ENCODE assay signal across 7 cellular contexts in the genomic region with DNA sequence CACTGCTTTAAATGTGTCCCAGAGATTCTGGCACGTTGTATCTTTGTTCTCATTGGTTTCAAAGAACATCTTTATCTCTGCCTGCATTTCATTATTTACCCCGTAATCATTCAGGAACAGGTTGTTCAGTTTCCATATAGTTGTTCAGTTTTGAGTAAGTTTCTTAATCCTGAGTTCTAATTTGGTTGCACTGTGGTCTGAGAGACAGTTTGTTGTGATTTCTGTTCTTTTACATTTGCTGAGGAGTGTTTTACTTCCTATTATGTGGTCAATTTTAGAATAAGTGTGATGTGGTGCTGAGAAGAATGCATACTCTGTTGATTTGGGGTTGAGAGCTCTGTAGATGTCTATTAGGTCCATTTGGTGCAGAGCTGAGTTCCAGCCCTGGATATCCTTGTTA.
DNase-seq lines count a peak whose midpoint lies in the region; ATAC-seq lines count a peak whose summit lies in the region.
"Not testable (repeated sequence)": the region's sequence is repeated elsewhere in the genome, so short reads cannot be mapped to it uniquely, and the experiment has no call there.

No MANE protein-coding gene starts in this region.

- H3K9me3 Mint-ChIP-seq in CD4-positive, alpha-beta memory T cell; activated CD4-positive, alpha-beta memory T cell treated with anti-CD3 and anti-CD28 coated beads, Interleukin-2, amount 10 ng/mL, durations not matched to agents 7 days and 5 days; activated naive CD8-positive, alpha-beta T cell treated with anti-CD3 and anti-CD28 coated beads for 36 hours; central memory CD8-positive, alpha-beta T cell; memory B cell; natural killer cell treated with Interleukin-12 subunit alpha and Interleukin-12 subunit beta and Interleukin-15 and Interleukin-18, amount 100 ng/mL, for 72 hours: not testable (repeated sequence)

- H3K4me1 Mint-ChIP-seq in CD4-positive, alpha-beta memory T cell: peaks cover 11 to 26% (median 18%) of the 10 kb centered on the region in 4 donors
- H3K4me1 Mint-ChIP-seq in activated CD4-positive, alpha-beta memory T cell treated with anti-CD3 and anti-CD28 coated beads, Interleukin-2, amount 10 ng/mL, durations not matched to agents 7 days and 5 days: peaks cover 28% of the 10 kb centered on the region
- not testable (repeated sequence) for H3K4me1 Mint-ChIP-seq in activated naive CD8-positive, alpha-beta T cell treated with anti-CD3 and anti-CD28 coated beads for 36 hours
- H3K4me1 Mint-ChIP-seq in central memory CD8-positive, alpha-beta T cell: peaks cover 33% of the 10 kb centered on the region
- H3K4me1 Mint-ChIP-seq in memory B cell: peaks cover 33% of the 10 kb centered on the region
- peaks cover 29 to 33% of the 10 kb centered on the region in 2 donors for H3K4me1 Mint-ChIP-seq in natural killer cell treated with Interleukin-12 subunit alpha and Interleukin-12 subunit beta and Interleukin-15 and Interleukin-18, amount 100 ng/mL, for 72 hours (ENCODE audit: low read depth in 2 of 2)

- not testable (repeated sequence) for H3K4me1 ChIP-seq in CD4-positive, alpha-beta memory T cell (ENCODE audit: insufficient read depth, low read length)

- peak overlapping the region in 6 of 7 donors; percentile 9 to 24 (median 16) for H3K27ac Mint-ChIP-seq in CD4-positive, alpha-beta memory T cell
- H3K27ac Mint-ChIP-seq in activated CD4-positive, alpha-beta memory T cell treated with anti-CD3 and anti-CD28 coated beads, Interleukin-2, amount 10 ng/mL, durations not matched to agents 7 days and 5 days: peak overlapping the region; percentile 58
- peak overlapping the region; percentile 10 for H3K27ac Mint-ChIP-seq in activated naive CD8-positive, alpha-beta T cell treated with anti-CD3 and anti-CD28 coated beads for 36 hours
- peak overlapping the region; percentile 2 for H3K27ac Mint-ChIP-seq in central memory CD8-positive, alpha-beta T cell (ENCODE audit: low read depth)
- H3K27ac Mint-ChIP-seq in memory B cell: peak overlapping the region; percentile 85
- H3K27ac Mint-ChIP-seq in natural killer cell treated with Interleukin-12 subunit alpha and Interleukin-12 subunit beta and Interleukin-15 and Interleukin-18, amount 100 ng/mL, for 72 hours: peak overlapping the region; percentile 55 to 62

- not testable (repeated sequence) for DNase-seq in CD4-positive, alpha-beta memory T cell; activated CD4-positive, alpha-beta memory T cell treated with anti-CD3 and anti-CD28 coated beads, Interleukin-2, amount 10 ng/mL, durations not matched to agents 7 days and 5 days; activated naive CD8-positive, alpha-beta T cell treated with anti-CD3 and anti-CD28 coated beads for 36 hours; central memory CD8-positive, alpha-beta T cell (ENCODE audit: low spot score in 2 of 2); memory B cell (ENCODE audit: low spot score in 2 of 2); natural killer cell treated with Interleukin-12 subunit alpha and Interleukin-12 subunit beta and Interleukin-15 and Interleukin-18, amount 100 ng/mL, for 72 hours (ENCODE audit: low spot score)
- peak; percentile 12 for DNase-seq in MV-4-11 (lab: John Stamatoyannopoulos, UW)

- H3K36me3 Mint-ChIP-seq in CD4-positive, alpha-beta memory T cell; activated naive CD8-positive, alpha-beta T cell treated with anti-CD3 and anti-CD28 coated beads for 36 hours; central memory CD8-positive, alpha-beta T cell (ENCODE audit: insufficient read depth): not testable (repeated sequence)
- H3K36me3 Mint-ChIP-seq in activated CD4-positive, alpha-beta memory T cell treated with anti-CD3 and anti-CD28 coated beads, Interleukin-2, amount 10 ng/mL, durations not matched to agents 7 days and 5 days (ENCODE audit: low read depth): peaks cover 10% of the 10 kb centered on the region
- H3K36me3 Mint-ChIP-seq in memory B cell: peaks cover 14% of the 10 kb centered on the region
- H3K36me3 Mint-ChIP-seq in natural killer cell treated with Interleukin-12 subunit alpha and Interleukin-12 subunit beta and Interleukin-15 and Interleukin-18, amount 100 ng/mL, for 72 hours: peaks cover 12% of the 10 kb centered on the region

- intact Hi-C loops in CD4-positive, alpha-beta memory T cell (cut with micrococcal nuclease): not testable (repeated sequence)

- H3K27ac ChIP-seq in CD4-positive, alpha-beta memory T cell (ENCODE audit: low read depth, low read length): not testable (repeated sequence)

- H3K36me3 ChIP-seq in CD4-positive, alpha-beta memory T cell (ENCODE audit: insufficient read depth, low read length): not testable (repeated sequence)

- not testable (repeated sequence) for H3K27me3 ChIP-seq in CD4-positive, alpha-beta memory T cell (ENCODE audit: insufficient read depth, low read length)

- not testable (repeated sequence) for ATAC-seq in central memory CD8-positive, alpha-beta T cell (replicated peaks; ENCODE audit: extremely low read depth, poor library complexity, severe bottlenecking); memory B cell (ENCODE audit: low read depth); natural killer cell treated with Interleukin-12 subunit alpha and Interleukin-12 subunit beta and Interleukin-15 and Interleukin-18, amount 100 ng/mL, for 72 hours

- CTCF ChIA-PET in CD4-positive, alpha-beta memory T cell (lab: Charles Lee; ENCODE audit: partially characterized antibody): not testable (repeated sequence)
- CTCF ChIA-PET in activated CD4-positive, alpha-beta memory T cell treated with anti-CD3 and anti-CD28 coated beads, Interleukin-2, amount 10 ng/mL, durations not matched to agents 7 days and 5 days (lab: Charles Lee): interaction anchor here (0.8 kb wide), 1 partner anchor 94 kb away, joined by 3 read pairs; no protein-coding TSS in a partner anchor

- H3K4me3 Mint-ChIP-seq in CD4-positive, alpha-beta memory T cell: peak overlapping the region in 5 of 8 donors; percentile 0 to 30 (median 4)
- H3K4me3 Mint-ChIP-seq in activated CD4-positive, alpha-beta memory T cell treated with anti-CD3 and anti-CD28 coated beads, Interleukin-2, amount 10 ng/mL, durations not matched to agents 7 days and 5 days; activated naive CD8-positive, alpha-beta T cell treated with anti-CD3 and anti-CD28 coated beads for 36 hours: not testable (repeated sequence)
- peak overlapping the region; percentile 55 for H3K4me3 Mint-ChIP-seq in central memory CD8-positive, alpha-beta T cell
- H3K4me3 Mint-ChIP-seq in memory B cell: peak overlapping the region; percentile 39
- H3K4me3 Mint-ChIP-seq in natural killer cell treated with Interleukin-12 subunit alpha and Interleukin-12 subunit beta and Interleukin-15 and Interleukin-18, amount 100 ng/mL, for 72 hours: peak overlapping the region; percentile 87

- H3K27me3 Mint-ChIP-seq in CD4-positive, alpha-beta memory T cell; activated CD4-positive, alpha-beta memory T cell treated with anti-CD3 and anti-CD28 coated beads, Interleukin-2, amount 10 ng/mL, durations not matched to agents 7 days and 5 days; activated naive CD8-positive, alpha-beta T cell treated with anti-CD3 and anti-CD28 coated beads for 36 hours; central memory CD8-positive, alpha-beta T cell; memory B cell; natural killer cell treated with Interleukin-12 subunit alpha and Interleukin-12 subunit beta and Interleukin-15 and Interleukin-18, amount 100 ng/mL, for 72 hours: not testable (repeated sequence)

- H3K4me3 ChIP-seq in CD4-positive, alpha-beta memory T cell (ENCODE audit: low read length in 2 of 2): not testable (repeated sequence)

- H3K9me3 ChIP-seq in CD4-positive, alpha-beta memory T cell (ENCODE audit: control insufficient read depth in 1 of 2, low read length in 2 of 2): not testable (repeated sequence)

- POLR2A ChIA-PET in CD4-positive, alpha-beta memory T cell (lab: Charles Lee; ENCODE audit: partially characterized antibody); activated CD4-positive, alpha-beta memory T cell treated with anti-CD3 and anti-CD28 coated beads, Interleukin-2, amount 10 ng/mL, durations not matched to agents 7 days and 5 days (lab: Charles Lee): not testable (repeated sequence)

Comparison
In these comparisons a context has a peak if more than half of its experiments do, and no peak if none do; other contexts are left out.
1. H3K27ac Mint-ChIP-seq: peak in every context shown above with its lines; median percentile 85 in memory B cell; 58 in natural killer cell treated with Interleukin-12 subunit alpha and Interleukin-12 subunit beta and Interleukin-15 and Interleukin-18, amount 100 ng/mL, for 72 hours; 58 in activated CD4-positive, alpha-beta memory T cell treated with anti-CD3 and anti-CD28 coated beads, Interleukin-2, amount 10 ng/mL, durations not matched to agents 7 days and 5 days; 16 in CD4-positive, alpha-beta memory T cell; 10 in activated naive CD8-positive, alpha-beta T cell treated with anti-CD3 and anti-CD28 coated beads for 36 hours; 2 in central memory CD8-positive, alpha-beta T cell.